In genomic region chr4:112411781-112412281, GRCh38 we compare ENCODE assay signal across 1 cellular context.
TF ChIP-seq lines count a peak whose summit lies in the region.

No MANE protein-coding gene starts in this region.

TF ChIP-seq in IMR-90, 13 proteins besides CTCF, POLR2A, EP300 and RAD21:
- no peak for TF ChIP-seq MXI1 (IDR thresholded peaks at IDR 0.05; ENCODE audit: borderline replicate concordance, low read depth, low read length)
- TF ChIP-seq ELK1 (IDR thresholded peaks at IDR 0.05; ENCODE audit: borderline replicate concordance, low read depth, low read length): no peak
- no peak for TF ChIP-seq NFE2L2 (IDR thresholded peaks at IDR 0.05; ENCODE audit: low read depth, low read length)
- no peak for TF ChIP-seq MAZ (IDR thresholded peaks at IDR 0.05; ENCODE audit: borderline replicate concordance, low read depth, low read length)
- no peak for TF ChIP-seq FOS (IDR thresholded peaks at IDR 0.05; ENCODE audit: low read depth, low read length)
- no peak for TF ChIP-seq RCOR1 (IDR thresholded peaks at IDR 0.05; ENCODE audit: insufficient replicate concordance, low read length)
- TF ChIP-seq BHLHE40 (IDR thresholded peaks at IDR 0.05; ENCODE audit: low read depth, low read length): no peak
- no peak for TF ChIP-seq USF2 (IDR thresholded peaks at IDR 0.05; ENCODE audit: low read depth, low read length)
- TF ChIP-seq RFX5 (IDR thresholded peaks at IDR 0.05; ENCODE audit: low read depth, low read length): no peak
- no peak for TF ChIP-seq MAFK (IDR thresholded peaks at IDR 0.05; ENCODE audit: low read depth, low read length)
- TF ChIP-seq CHD1 (IDR thresholded peaks at IDR 0.05; ENCODE audit: low read depth, low read length): no peak
- no peak for TF ChIP-seq CEBPB (IDR thresholded peaks at IDR 0.05; ENCODE audit: low read depth, low read length)
TF ChIP-seq in IMR-90: peak in this region for 0.
